ENCODE assay signal across 20 cellular contexts in genomic region chr2:20027715-20028434, GRCh38. TPM values are rescaled to one million over a fixed set of nuclear protein-coding genes. Genes with fewer than 3 reads are reported as not detected.
A peak's percentile ranks its signal among the peaks of the same experiment; 100 is the strongest.
DNase-seq lines count a peak whose midpoint lies in the region; ATAC-seq and TF ChIP-seq lines count a peak whose summit lies in the region.
"Had no signal": no experiment of that assay in that cellular context is flagged by ENCODE, and none has a peak within 500 bp of the region (broad histone marks: within the 10 kb centered on the region; RNA-seq: fewer than 3 reads in every experiment).

No MANE protein-coding gene starts in this region.

- intact Hi-C loops in Right ventricle myocardium superior (cut with DNase I) (no loop called here), ascending aorta (cut with DNase I) (loop anchor here (5.0 kb wide), 1 partner anchor 34 kb away; no protein-coding TSS in a partner anchor), left lung (cut with DNase I) (no loop called here)

- H3K36me3 ChIP-seq in right atrium auricular region = peaks cover 46% of the 10 kb centered on the region
- peaks cover 29 to 48% of the 10 kb centered on the region in 2 donors for H3K36me3 ChIP-seq in ascending aorta
- peaks cover 0 to 56% of the 10 kb centered on the region in 2 donors for H3K36me3 ChIP-seq in left lung
- H3K36me3 ChIP-seq in thoracic aorta = peaks cover 33% of the 10 kb centered on the region

- H3K27me3 ChIP-seq in right atrium auricular region (no peaks in the 10 kb centered on the region), ascending aorta (no peaks in the 10 kb centered on the region), left lung (no peaks in the 10 kb centered on the region), thoracic aorta (replicated peaks; ENCODE audit: insufficient read depth) (no peaks in the 10 kb centered on the region)
- H3K27me3 ChIP-seq: thyroid gland had no signal

- ATAC-seq in Right ventricle myocardium superior (ENCODE audit: poor library complexity) = peak; percentile 65
- peak; percentile 35 for ATAC-seq in left lung
- ATAC-seq in thoracic aorta (ENCODE audit: insufficient number of reproducible peaks, low FRiP score, low read depth) = peak; percentile 47
- no peak for ATAC-seq in GM21526 (IDR thresholded peaks at IDR 0.05; ENCODE audit: low FRiP score, unreplicated experiment)
- ATAC-seq: naive thymus-derived CD8-positive, alpha-beta T cell; psoas muscle had no signal

- DNase-seq in Right ventricle myocardium superior (no peak), right atrium auricular region (ENCODE audit: low spot score) (no peak), ascending aorta (ENCODE audit: low spot score in 2 of 2) (no peak), left lung (no peak), thoracic aorta (ENCODE audit: low spot score) (no peak), NCI-H446 (lab: John Stamatoyannopoulos, UW) (no peak), NCI-H2081 treated with DMSO at 0.1 percent for 48 hours (lab: John Stamatoyannopoulos, UW) (no peak)
- DNase-seq: ACHN; amniotic stem cell; CD4-positive, alpha-beta memory T cell; kidney glomerular epithelial cell; naive thymus-derived CD8-positive, alpha-beta T cell; NCI-H748 treated with DMSO at 0.1 percent for 48 hours; psoas muscle; stimulated activated CD4-positive, alpha-beta T cell treated with anti-CD3 and anti-CD28 coated beads, Interleukin-4, amount 100 ng/mL, for 1 hour; stimulated activated CD8-positive, alpha-beta memory T cell treated with anti-CD3 and anti-CD28 coated beads, Interleukin-4, amount 100 ng/mL, for 48 hours; thyroid gland had no signal

- H3K4me1 ChIP-seq in right atrium auricular region (peaks cover 0 to 8% of the 10 kb centered on the region in 2 donors), ascending aorta (peaks cover 0 to 7% of the 10 kb centered on the region in 2 donors), left lung (no peaks in the 10 kb centered on the region), thoracic aorta (ENCODE audit: control insufficient read depth in 1 of 2, low read depth in 2 of 2) (peaks cover 9 to 10% of the 10 kb centered on the region in 2 donors)
- H3K4me1 ChIP-seq: psoas muscle had no signal

- H3K4me3 ChIP-seq in right atrium auricular region = no peak overlapping the region
- no peak overlapping the region for H3K4me3 ChIP-seq in ascending aorta
- H3K4me3 ChIP-seq in left lung = no peak overlapping the region
- peak overlapping the region; percentile 14 for H3K4me3 ChIP-seq in thoracic aorta
- H3K4me3 ChIP-seq: coronary artery, psoas muscle, thyroid gland had no signal

- TF ChIP-seq CTCF in right atrium auricular region (IDR thresholded peaks at IDR 0.05) (no peak), ascending aorta (IDR thresholded peaks at IDR 0.05) (no peak), left lung (IDR thresholded peaks at IDR 0.05) (no peak), thoracic aorta (IDR thresholded peaks at IDR 0.05) (no peak)

- peaks cover 0 to 7% of the 10 kb centered on the region in 2 donors for H3K9me3 ChIP-seq in right atrium auricular region
- peaks cover 13 to 22% of the 10 kb centered on the region in 2 donors for H3K9me3 ChIP-seq in ascending aorta
- H3K9me3 ChIP-seq in left lung = no peaks in the 10 kb centered on the region
- peaks cover 5% of the 10 kb centered on the region for H3K9me3 ChIP-seq in thoracic aorta
- H3K9me3 ChIP-seq: thyroid gland had no signal

- H3K27ac ChIP-seq in right atrium auricular region (peak overlapping the region in 1 of 2 donors; percentile 78), ascending aorta (peak overlapping the region; percentile 54 to 76), left lung (peak overlapping the region in 1 of 2 donors; percentile 15), thoracic aorta (peak overlapping the region; percentile 20 to 68)
- H3K27ac ChIP-seq: coronary artery, psoas muscle, thyroid gland had no signal

RNA-seq across cellular contexts. Expression of gene MATN3, which starts 15.4 kb away (rescaled TPM):
- total RNA-seq in Right ventricle myocardium superior = 0.16 TPM
- total RNA-seq in right atrium auricular region = not detected
- 0.64 TPM for total RNA-seq in ascending aorta
- total RNA-seq in left lung = 1 to 10 TPM; 3.7 to 9.1 TPM
- total RNA-seq in thoracic aorta = 1 to 10 TPM; 1.3 to 1.8 TPM
- total RNA-seq: activated T-helper 2 cell treated with anti-CD3 and anti-CD28 coated beads, Interferon-gamma antibody, Interleukin-2, Interleukin-4, amounts not matched to agents 10 μg/mL and 5 μg/mL and 100 μg/mL, durations not matched to agents 14 hours and 24 hours and 36 hours; CD4-positive, alpha-beta memory T cell; naive thymus-derived CD8-positive, alpha-beta T cell had no signal

RNA-seq across cellular contexts. Expression of gene LAPTM4A, which starts 23.6 kb away (rescaled TPM):
- total RNA-seq in Right ventricle myocardium superior = 217 TPM
- total RNA-seq in right atrium auricular region = 100 to 1,000 TPM; 145 TPM
- 95.6 TPM for total RNA-seq in ascending aorta
- total RNA-seq in left lung = 100 to 1,000 TPM; 220 to 300 TPM
- 100 to 1,000 TPM; 181 to 200 TPM for total RNA-seq in thoracic aorta

RNA-seq across cellular contexts. Expression of gene WDR35, which starts 38.0 kb away (rescaled TPM):
- total RNA-seq in Right ventricle myocardium superior = 4.2 TPM
- 1 to 10 TPM; 4.1 to 5.0 TPM for total RNA-seq in right atrium auricular region
- 2.1 TPM for total RNA-seq in ascending aorta
- total RNA-seq in left lung = 1 to 10 TPM; 8.0 to 8.1 TPM
- total RNA-seq in thoracic aorta = 10 to 100 TPM in 1 of 2 donors, 1 to 10 TPM in 1; 5.1 to 14.3 TPM
